ENCODE assay signal across 17 cellular contexts in genomic region chr5:168833936-168834335, GRCh38.
DNase-seq lines count a peak whose midpoint lies in the region; ATAC-seq and TF ChIP-seq lines count a peak whose summit lies in the region.
"Had no signal": no experiment of that assay in that cellular context is flagged by ENCODE, and none has a peak within 500 bp of the region (broad histone marks: within the 10 kb centered on the region; RNA-seq: fewer than 3 reads in every experiment).

No MANE protein-coding gene starts in this region.

- H2BK15ac ChIP-seq in mesendoderm (replicated peaks; ENCODE audit: low read depth): no peak overlapping the region

- no peak overlapping the region for H3K23ac ChIP-seq in mesendoderm (ENCODE audit: low read length)

- no peaks in the 10 kb centered on the region for H3K9me3 ChIP-seq in HUES48 (ENCODE audit: control insufficient read depth, insufficient read depth, low read length)
- no peaks in the 10 kb centered on the region for H3K9me3 ChIP-seq in endodermal cell (ENCODE audit: control insufficient read depth, low read length)

- H3K4me3 Mint-ChIP-seq in GM23338 (peak overlapping the region; percentile 36), endodermal cell (no peak overlapping the region)
- H3K4me3 Mint-ChIP-seq: CD8-positive, alpha-beta memory T cell had no signal

- no peaks in the 10 kb centered on the region; the same call in 1 of the 2 replicates for H3K9me2 ChIP-seq in GM23338 (ENCODE audit: insufficient read depth)

- peak; percentile 98 for ATAC-seq in GM23338
- ATAC-seq in GM21528 (IDR thresholded peaks at IDR 0.05; ENCODE audit: low FRiP score, unreplicated experiment): no peak

- no peak overlapping the region for H2AFZ ChIP-seq in GM23338

- peaks cover 8% of the 10 kb centered on the region; the same call in 1 of the 2 replicates for H3K4me1 ChIP-seq in GM23338 (ENCODE audit: insufficient read depth)
- H3K4me1 ChIP-seq in HUES48 (ENCODE audit: control insufficient read depth, insufficient read depth, low read length): peaks cover 11% of the 10 kb centered on the region
- H3K4me1 ChIP-seq in endodermal cell (ENCODE audit: control insufficient read depth, insufficient read depth, low read length): peaks cover 13% of the 10 kb centered on the region
- H3K4me1 ChIP-seq in mesendoderm (ENCODE audit: control insufficient read depth, low read depth, low read length): peaks cover 2% of the 10 kb centered on the region

- no peak for TF ChIP-seq CTCF in GM23338 (conservative IDR thresholded peaks at IDR 0.05; ENCODE audit: low read depth in 2 of 2)
- TF ChIP-seq CTCF in endodermal cell (conservative IDR thresholded peaks at IDR 0.05): no peak

- no peaks in the 10 kb centered on the region for H3K36me3 ChIP-seq in GM23338 (ENCODE audit: insufficient read depth)
- H3K36me3 ChIP-seq in HUES48 (ENCODE audit: control insufficient read depth, insufficient read depth, low read length): no peaks in the 10 kb centered on the region
- H3K36me3 ChIP-seq in endodermal cell (ENCODE audit: control insufficient read depth, insufficient read depth, low read length): no peaks in the 10 kb centered on the region
- no peaks in the 10 kb centered on the region for H3K36me3 ChIP-seq in mesendoderm (ENCODE audit: control insufficient read depth, insufficient read depth, low read length)

- 0 out of 2 replicates have a peak, but pooled peaks cover 2% of the 10 kb centered on the region for H4K20me1 ChIP-seq in GM23338 (replicated peaks; ENCODE audit: insufficient read depth)

- H3K27me3 Mint-ChIP-seq in GM23338 (ENCODE audit: insufficient read depth, low read depth, poor library complexity) (peaks cover 60% of the 10 kb centered on the region), endodermal cell (ENCODE audit: insufficient read depth) (peaks cover 52% of the 10 kb centered on the region)
- H3K27me3 Mint-ChIP-seq: CD8-positive, alpha-beta memory T cell had no signal

- no peak overlapping the region for H3K27ac ChIP-seq in GM23338 (ENCODE audit: low read depth)
- peak overlapping the region; percentile 50 for H3K27ac ChIP-seq in HUES48 (ENCODE audit: low read depth, low read length)
- H3K27ac ChIP-seq in endodermal cell (ENCODE audit: low read depth, low read length): no peak overlapping the region
- H3K27ac ChIP-seq in mesendoderm (ENCODE audit: low read depth, low read length): no peak overlapping the region
- H3K27ac ChIP-seq: KMS-11 had no signal

- H3K79me2 ChIP-seq in GM23338 (replicated peaks; ENCODE audit: insufficient read depth): no peaks in the 10 kb centered on the region
- H3K79me2 ChIP-seq in mesendoderm (ENCODE audit: control insufficient read depth, insufficient read depth, low read length): no peaks in the 10 kb centered on the region

- DNase-seq in GM23338 (ENCODE audit: low spot score) (peak; percentile 89), endodermal cell (peak; percentile 81), mesendoderm (peak; percentile 25), AG08396 (ENCODE audit: low spot score) (no peak), NCI-H2107 treated with DMSO at 0.1 percent for 48 hours (lab: John Stamatoyannopoulos, UW; ENCODE audit: unreplicated experiment) (no peak)
- DNase-seq: C1 segment of cervical spinal cord; CD8-positive, alpha-beta memory T cell; DMS53; NCI-H1417 treated with DMSO at 0.1 percent for 48 hours; NCI-H187 treated with DMSO at 0.1 percent for 48 hours; NCI-H446 treated with DMSO at 0.1 percent for 48 hours; NCI-H748 treated with DMSO at 0.1 percent for 48 hours; NK-92 treated with Interleukin-12 subunit alpha and Interleukin-12 subunit beta, amount 100 ng/mL, for 24 hours; Right ventricle myocardium superior had no signal

- H3K27me3 ChIP-seq in GM23338 (ENCODE audit: insufficient read depth) (peaks cover 65% of the 10 kb centered on the region), HUES48 (ENCODE audit: control insufficient read depth, insufficient read depth, low read length) (peaks cover 84% of the 10 kb centered on the region), endodermal cell (ENCODE audit: control insufficient read depth, insufficient read depth, low read length, poor library complexity, severe bottlenecking) (peaks cover 28% of the 10 kb centered on the region), mesendoderm (ENCODE audit: insufficient read depth, low read length, poor library complexity) (peaks cover 2% of the 10 kb centered on the region)

- no peaks in the 10 kb centered on the region for H3K36me3 Mint-ChIP-seq in GM23338 (ENCODE audit: low read depth)
- H3K36me3 Mint-ChIP-seq in endodermal cell (ENCODE audit: low read depth): no peaks in the 10 kb centered on the region
- H3K36me3 Mint-ChIP-seq: CD8-positive, alpha-beta memory T cell had no signal

- H2BK5ac ChIP-seq in mesendoderm (ENCODE audit: low read length): no peak overlapping the region

- H3K27ac Mint-ChIP-seq in GM23338 (no peak overlapping the region), endodermal cell (peak overlapping the region; percentile 0)

- no peak overlapping the region for H3K18ac ChIP-seq in mesendoderm (ENCODE audit: low read length)

- H4K5ac ChIP-seq in mesendoderm (ENCODE audit: low read length): no peak overlapping the region

- no peak overlapping the region for H2AK5ac ChIP-seq in mesendoderm (ENCODE audit: low read length)

- no peaks in the 10 kb centered on the region for H3K79me1 ChIP-seq in mesendoderm (ENCODE audit: low read length)

- H3F3A ChIP-seq in GM23338 (replicated peaks; ENCODE audit: low read depth): no peaks in the 10 kb centered on the region

- H3K4me3 ChIP-seq in GM23338 (0 out of 2 replicates have a peak overlapping the region, but pooled peaks have one; percentile 12), HUES48 (ENCODE audit: low read depth, low read length) (no peak overlapping the region), endodermal cell (ENCODE audit: low read length) (no peak overlapping the region), mesendoderm (ENCODE audit: low read length) (no peak overlapping the region)

- H3K4me1 Mint-ChIP-seq in GM23338 (peaks cover 22% of the 10 kb centered on the region), endodermal cell (peaks cover 10% of the 10 kb centered on the region)
- H3K4me1 Mint-ChIP-seq: CD8-positive, alpha-beta memory T cell had no signal

- no peaks in the 10 kb centered on the region; the same call in 1 of the 3 replicates for H3K9me3 Mint-ChIP-seq in GM23338
- no peaks in the 10 kb centered on the region for H3K9me3 Mint-ChIP-seq in endodermal cell

- no peak overlapping the region for H3K4ac ChIP-seq in mesendoderm (ENCODE audit: low read depth, low read length)

- H3K4me2 ChIP-seq in GM23338: 0 out of 2 replicates have a peak overlapping the region, but pooled peaks have one; percentile 20
- no peak overlapping the region for H3K4me2 ChIP-seq in mesendoderm (ENCODE audit: low read length)
- H3K4me2 ChIP-seq: KMS-11 had no signal

- no peak overlapping the region for H3K56ac ChIP-seq in mesendoderm (ENCODE audit: low read length)

- H2BK120ac ChIP-seq in mesendoderm (ENCODE audit: low read depth, low read length): no peak overlapping the region

- no peak overlapping the region for H4K8ac ChIP-seq in mesendoderm (ENCODE audit: low read depth, low read length)

- H3K9ac ChIP-seq in HUES48 (ENCODE audit: low read depth, low read length): no peak overlapping the region
- no peak overlapping the region for H3K9ac ChIP-seq in endodermal cell (ENCODE audit: extremely low read depth, low read length, poor library complexity, severe bottlenecking)
- H3K9ac ChIP-seq in mesendoderm (ENCODE audit: low read length): no peak overlapping the region
- H3K9ac ChIP-seq: KMS-11 had no signal

- 16 to 28% methylated on average over 4 of the region's 4 CpGs for WGBS in endodermal cell (ENCODE audit: insufficient coverage in 1 of 2, insufficient read length in 1 of 2), 2 experiments
- no CpG with 5 or more reads among the region's 4 CpGs for WGBS in mesendoderm (ENCODE audit: extremely low coverage, insufficient coverage, low lambda C conversion rate)

TF ChIP-seq in GM23338, 12 proteins besides CTCF, POLR2A, EP300 and RAD21:
- no peak for TF ChIP-seq REST (IDR thresholded peaks at IDR 0.05; ENCODE audit: unreplicated experiment)
- peak; percentile 44; the same call in 1 of the 2 replicates for TF ChIP-seq POLR2AphosphoS5 (IDR thresholded peaks at IDR 0.05; ENCODE audit: low read depth)

Comparison
In these comparisons a context has a peak if more than half of its experiments do, and no peak if none do; other contexts are left out.
1. DNase-seq: peak in GM23338 (single experiment), endodermal cell (single experiment) and mesendoderm (single experiment); none in AG08396 (single experiment) and NCI-H2107 treated with DMSO at 0.1 percent for 48 hours (single experiment).